Comparison of ENCODE assay signal across 8 cellular contexts in genomic region chr19:44752816-44753618, GRCh38. TPM values are rescaled to one million over a fixed set of nuclear protein-coding genes. Genes with fewer than 3 reads are reported as not detected.
DNase-seq lines count a peak whose midpoint lies in the region; ATAC-seq, FAIRE-seq and TF ChIP-seq lines count a peak whose summit lies in the region.

No MANE protein-coding gene starts in this region.

- H3K27ac ChIP-seq in CD4-positive, alpha-beta memory T cell (ENCODE audit: low read depth, low read length): peak overlapping the region; percentile 95
- H3K27ac ChIP-seq in suprapubic skin: peak overlapping the region; percentile 93

- peak in 1 of 2 donors; percentile 10 for TF ChIP-seq POLR2A in suprapubic skin (IDR thresholded peaks at IDR 0.05)

- intact Hi-C loops in CD4-positive, alpha-beta memory T cell (cut with micrococcal nuclease): loop anchor here (1.0 kb wide), 2 partner anchors 17 to 29 kb away; no protein-coding TSS in a partner anchor
- intact Hi-C loops in activated T-helper 2 cell treated with anti-CD3 and anti-CD28 coated beads, Interferon-gamma antibody, Interleukin-2, Interleukin-4, amounts not matched to agents 10 μg/mL and 5 μg/mL and 100 μg/mL, durations not matched to agents 14 hours and 24 hours and 36 hours (cut with micrococcal nuclease): loop anchor here (1.0 to 2.0 kb wide), 2 partner anchors 17 to 138 kb away; partner anchors contain the start of gene TOMM40

- H3K27me3 ChIP-seq in CD4-positive, alpha-beta memory T cell (ENCODE audit: insufficient read depth, low read length): no peaks in the 10 kb centered on the region
- H3K27me3 ChIP-seq in suprapubic skin: no peaks in the 10 kb centered on the region

- POLR2A ChIA-PET in CD4-positive, alpha-beta memory T cell (lab: Charles Lee; ENCODE audit: partially characterized antibody): interaction anchor here (1.0 to 1.7 kb wide), 6 partner anchors 8 to 29 kb away, joined by 3 to 8 read pairs (median 7); no protein-coding TSS in a partner anchor

- no peak for TF ChIP-seq CTCF in suprapubic skin (IDR thresholded peaks at IDR 0.05)

- ATAC-seq in GM19438 (IDR thresholded peaks at IDR 0.05; ENCODE audit: low read depth, unreplicated experiment) (peak; percentile 53), HG03558 (IDR thresholded peaks at IDR 0.05; ENCODE audit: extremely low read depth, unreplicated experiment) (peak; percentile 26)

- CTCF ChIA-PET in CD4-positive, alpha-beta memory T cell (lab: Charles Lee; ENCODE audit: partially characterized antibody): interaction anchor here (0.5 to 4.9 kb wide), 5 partner anchors 14 to 64 kb away, joined by 3 to 41 read pairs (median 6); no protein-coding TSS in a partner anchor

- peak overlapping the region; percentile 89 to 96 (median 93) for H3K4me3 Mint-ChIP-seq in CD4-positive, alpha-beta memory T cell
- H3K4me3 Mint-ChIP-seq in activated T-helper 2 cell treated with anti-CD3 and anti-CD28 coated beads, Interferon-gamma antibody, Interleukin-2, Interleukin-4, amounts not matched to agents 10 μg/mL and 5 μg/mL and 100 μg/mL, durations not matched to agents 14 hours and 24 hours and 36 hours (ENCODE audit: low read depth): peak overlapping the region; percentile 93

- DNase-seq in CD4-positive, alpha-beta memory T cell: peak; percentile 95 to 98 (median 97)
- peak; percentile 99 for DNase-seq in RPMI7951 (ENCODE audit: low read depth)
- DNase-seq in activated T-helper 2 cell treated with anti-CD3 and anti-CD28 coated beads, Interferon-gamma antibody, Interleukin-2, Interleukin-4, amounts not matched to agents 10 μg/mL and 5 μg/mL and 100 μg/mL, durations not matched to agents 14 hours and 24 hours and 36 hours (ENCODE audit: low spot score): peak; percentile 96
- DNase-seq in frontal cortex (ENCODE audit: low spot score in 2 of 2): peak; percentile 63 to 80
- peak in 32 of 56 donors; percentile 2 to 67 (median 23) for DNase-seq in nucleus accumbens (lab: John Stamatoyannopoulos, UW)
- peak; percentile 94 to 95 for DNase-seq in suprapubic skin (ENCODE audit: low spot score in 2 of 2)

- H3K27me3 Mint-ChIP-seq in CD4-positive, alpha-beta memory T cell: no peaks in the 10 kb centered on the region
- no peaks in the 10 kb centered on the region for H3K27me3 Mint-ChIP-seq in activated T-helper 2 cell treated with anti-CD3 and anti-CD28 coated beads, Interferon-gamma antibody, Interleukin-2, Interleukin-4, amounts not matched to agents 10 μg/mL and 5 μg/mL and 100 μg/mL, durations not matched to agents 14 hours and 24 hours and 36 hours (ENCODE audit: low read depth)

- peaks cover 68% of the 10 kb centered on the region for H3K4me1 ChIP-seq in CD4-positive, alpha-beta memory T cell (ENCODE audit: insufficient read depth, low read length)
- H3K4me1 ChIP-seq in suprapubic skin: peaks cover 92% of the 10 kb centered on the region

- peaks cover 17% of the 10 kb centered on the region for H3K36me3 ChIP-seq in CD4-positive, alpha-beta memory T cell (ENCODE audit: insufficient read depth, low read length)
- peaks cover 19% of the 10 kb centered on the region for H3K36me3 ChIP-seq in suprapubic skin

- no peak for FAIRE-seq in frontal cortex (lab: Jason Lieb, UNC)

- peaks cover 38 to 76% (median 54%) of the 10 kb centered on the region in 4 donors for H3K4me1 Mint-ChIP-seq in CD4-positive, alpha-beta memory T cell
- H3K4me1 Mint-ChIP-seq in activated T-helper 2 cell treated with anti-CD3 and anti-CD28 coated beads, Interferon-gamma antibody, Interleukin-2, Interleukin-4, amounts not matched to agents 10 μg/mL and 5 μg/mL and 100 μg/mL, durations not matched to agents 14 hours and 24 hours and 36 hours (ENCODE audit: low read depth): peaks cover 49% of the 10 kb centered on the region

- H3K9me3 Mint-ChIP-seq in CD4-positive, alpha-beta memory T cell: no peaks in the 10 kb centered on the region
- H3K9me3 Mint-ChIP-seq in activated T-helper 2 cell treated with anti-CD3 and anti-CD28 coated beads, Interferon-gamma antibody, Interleukin-2, Interleukin-4, amounts not matched to agents 10 μg/mL and 5 μg/mL and 100 μg/mL, durations not matched to agents 14 hours and 24 hours and 36 hours: no peaks in the 10 kb centered on the region

- peak overlapping the region; percentile 97 to 100 (median 98) for H3K27ac Mint-ChIP-seq in CD4-positive, alpha-beta memory T cell
- peak overlapping the region; percentile 86 for H3K27ac Mint-ChIP-seq in activated T-helper 2 cell treated with anti-CD3 and anti-CD28 coated beads, Interferon-gamma antibody, Interleukin-2, Interleukin-4, amounts not matched to agents 10 μg/mL and 5 μg/mL and 100 μg/mL, durations not matched to agents 14 hours and 24 hours and 36 hours

- H3K4me3 ChIP-seq in CD4-positive, alpha-beta memory T cell (ENCODE audit: low read length in 2 of 2): peak overlapping the region; percentile 15 to 53
- peak overlapping the region; percentile 49 for H3K4me3 ChIP-seq in suprapubic skin

- 11% methylated on average over 16 of the region's 16 CpGs for WGBS in suprapubic skin

- peaks cover 16 to 53% of the 10 kb centered on the region in 2 donors for H3K36me3 Mint-ChIP-seq in CD4-positive, alpha-beta memory T cell
- H3K36me3 Mint-ChIP-seq in activated T-helper 2 cell treated with anti-CD3 and anti-CD28 coated beads, Interferon-gamma antibody, Interleukin-2, Interleukin-4, amounts not matched to agents 10 μg/mL and 5 μg/mL and 100 μg/mL, durations not matched to agents 14 hours and 24 hours and 36 hours (ENCODE audit: low read depth): peaks cover 77% of the 10 kb centered on the region

- TF ChIP-seq EP300 in suprapubic skin (IDR thresholded peaks at IDR 0.05): peak; percentile 70

- H3K9me3 ChIP-seq in CD4-positive, alpha-beta memory T cell (ENCODE audit: control insufficient read depth in 1 of 2, low read length in 2 of 2): no peaks in the 10 kb centered on the region
- H3K9me3 ChIP-seq in suprapubic skin: no peaks in the 10 kb centered on the region

RNA-seq across cellular contexts. Expression of gene BCL3, which starts 4.5 kb away (rescaled TPM):
- 10 to 100 TPM; 10.9 to 11.8 TPM for total RNA-seq in CD4-positive, alpha-beta memory T cell
- 10 to 100 TPM in 1 of 2 donors, 1 to 10 TPM in 1; 3.9 to 15.0 TPM for polyA plus RNA-seq in CD4-positive, alpha-beta memory T cell
- 21.8 and 22.6 TPM in 2 replicates for total RNA-seq in RPMI7951 (2014; rRNA removed; shearing (Covaris generic))
- total RNA-seq in activated T-helper 2 cell treated with anti-CD3 and anti-CD28 coated beads, Interferon-gamma antibody, Interleukin-2, Interleukin-4, amounts not matched to agents 10 μg/mL and 5 μg/mL and 100 μg/mL, durations not matched to agents 14 hours and 24 hours and 36 hours: 83.5 and 85.2 TPM in 2 replicates
- 0.41 TPM for total RNA-seq in frontal cortex
- total RNA-seq in suprapubic skin: 10 to 100 TPM; 13.9 to 29.1 (median 17.9) TPM

RNA-seq across cellular contexts. Expression of gene CBLC, which starts 24.7 kb away (rescaled TPM):
- total RNA-seq in CD4-positive, alpha-beta memory T cell: not detected
- not detected for polyA plus RNA-seq in CD4-positive, alpha-beta memory T cell
- not detected in 2 replicates for total RNA-seq in RPMI7951 (2014; rRNA removed; shearing (Covaris generic))
- not detected in 2 replicates for total RNA-seq in activated T-helper 2 cell treated with anti-CD3 and anti-CD28 coated beads, Interferon-gamma antibody, Interleukin-2, Interleukin-4, amounts not matched to agents 10 μg/mL and 5 μg/mL and 100 μg/mL, durations not matched to agents 14 hours and 24 hours and 36 hours
- not detected for total RNA-seq in frontal cortex
- total RNA-seq in suprapubic skin: 10 to 100 TPM; 60.4 to 94.4 (median 65.7) TPM

RNA-seq across cellular contexts. Expression of gene CEACAM16, which starts 54.1 kb away (rescaled TPM):
- not detected for total RNA-seq in CD4-positive, alpha-beta memory T cell
- polyA plus RNA-seq in CD4-positive, alpha-beta memory T cell: not detected
- 0.20 TPM in 1 of 2 replicates, not detected in the other for total RNA-seq in RPMI7951 (2014; rRNA removed; shearing (Covaris generic))
- total RNA-seq in activated T-helper 2 cell treated with anti-CD3 and anti-CD28 coated beads, Interferon-gamma antibody, Interleukin-2, Interleukin-4, amounts not matched to agents 10 μg/mL and 5 μg/mL and 100 μg/mL, durations not matched to agents 14 hours and 24 hours and 36 hours: not detected in 2 replicates
- not detected for total RNA-seq in frontal cortex
- not detected for total RNA-seq in suprapubic skin

RNA-seq across cellular contexts. Expression of gene BCAM, which starts 55.9 kb away (rescaled TPM):
- not detected for total RNA-seq in CD4-positive, alpha-beta memory T cell
- not detected for polyA plus RNA-seq in CD4-positive, alpha-beta memory T cell
- 4.6 and 5.7 TPM in 2 replicates for total RNA-seq in RPMI7951 (2014; rRNA removed; shearing (Covaris generic))
- not detected in 2 replicates for total RNA-seq in activated T-helper 2 cell treated with anti-CD3 and anti-CD28 coated beads, Interferon-gamma antibody, Interleukin-2, Interleukin-4, amounts not matched to agents 10 μg/mL and 5 μg/mL and 100 μg/mL, durations not matched to agents 14 hours and 24 hours and 36 hours
- total RNA-seq in frontal cortex: 5.7 TPM
- 10 to 100 TPM; 27.4 to 67.5 (median 50.8) TPM for total RNA-seq in suprapubic skin

Comparison
In these comparisons a context has a peak if more than half of its experiments do, and no peak if none do; other contexts are left out.
1. Peak in every context shown above with its lines: DNase-seq, ATAC-seq, H3K4me3 ChIP-seq and H3K27ac ChIP-seq.
2. DNase-seq: peak in every context shown above with its lines; median percentile 99 in RPMI7951; 97 in CD4-positive, alpha-beta memory T cell; 96 in activated T-helper 2 cell treated with anti-CD3 and anti-CD28 coated beads, Interferon-gamma antibody, Interleukin-2, Interleukin-4, amounts not matched to agents 10 μg/mL and 5 μg/mL and 100 μg/mL, durations not matched to agents 14 hours and 24 hours and 36 hours; 94 in suprapubic skin; 72 in frontal cortex; 23 in nucleus accumbens.
3. RNA of gene CBLC, which starts 24.7 kb away (total RNA-seq): 60.4 to 94.4 TPM in suprapubic skin; not detected in CD4-positive, alpha-beta memory T cell, not detected in RPMI7951, not detected in activated T-helper 2 cell treated with anti-CD3 and anti-CD28 coated beads, Interferon-gamma antibody, Interleukin-2, Interleukin-4, amounts not matched to agents 10 μg/mL and 5 μg/mL and 100 μg/mL, durations not matched to agents 14 hours and 24 hours and 36 hours and not detected in frontal cortex (single experiment); every median in the first group is over 10 times any median in the second.